Comparison of ENCODE assay signal across 9 cellular contexts in the genomic region with DNA sequence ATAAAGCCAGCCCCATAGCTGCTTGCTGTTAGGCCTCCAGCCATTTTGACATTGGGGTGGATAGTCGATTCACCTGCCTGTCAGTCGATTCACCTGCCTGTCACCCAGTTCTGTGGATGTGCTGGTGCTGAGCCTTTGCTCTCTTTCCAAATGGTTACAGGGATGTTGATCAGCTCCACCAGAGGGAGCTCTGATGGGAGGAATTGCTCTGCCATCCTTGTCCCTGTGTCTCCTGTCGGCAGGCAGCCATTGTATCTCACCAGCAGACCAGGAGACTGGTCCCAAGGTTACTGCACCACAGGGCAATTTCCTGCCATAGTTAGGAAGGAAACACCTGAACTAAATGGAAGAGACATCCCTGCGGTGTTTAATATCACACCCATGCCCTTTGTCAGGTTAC. TPM values are rescaled to one million over a fixed set of nuclear protein-coding genes. Genes with fewer than 3 reads are reported as not detected.
A peak's percentile ranks its signal among the peaks of the same experiment; 100 is the strongest.
DNase-seq lines count a peak whose midpoint lies in the region; ATAC-seq and TF ChIP-seq lines count a peak whose summit lies in the region.
"Had no signal": no experiment of that assay in that cellular context is flagged by ENCODE, and none has a peak within 500 bp of the region (broad histone marks: within the 10 kb centered on the region; RNA-seq: fewer than 3 reads in every experiment).

No MANE protein-coding gene starts in this region.

- DNase-seq in COR-L47 (lab: John Stamatoyannopoulos, UW), result peak; percentile 23
- DNase-seq in HCEC 1CT, result peak; percentile 34
- peak in 1 of 3 donors; percentile 71 for DNase-seq in Peyer's patch
- DNase-seq in fibroblast of lung (ENCODE audit: low read depth in 2 of 2), result peak in 1 of 2 donors; percentile 38
- no peak for DNase-seq in psoas muscle

- intact Hi-C loops in psoas muscle (cut with DNase I), result loop anchor here in 1 of 2 donors (5.0 kb wide), 1 partner anchor 34 kb away; a partner anchor contains a TSS

- no peak overlapping the region for H2AFZ ChIP-seq in fibroblast of lung (ENCODE audit: low read length)

- peak; percentile 18 to 61 (median 56) for TF ChIP-seq CTCF in Peyer's patch (IDR thresholded peaks at IDR 0.05)
- TF ChIP-seq CTCF in fibroblast of lung (conservative IDR thresholded peaks at IDR 0.05 in 1 of 2, IDR thresholded peaks at IDR 0.05 in 1 of 2; ENCODE audit: low read depth in 1 of 2, low read length in 2 of 2), result peak; percentile 59 to 66
- TF ChIP-seq CTCF in psoas muscle (IDR thresholded peaks at IDR 0.05), result peak; percentile 27

- no peaks in the 10 kb centered on the region for H3K27me3 ChIP-seq in Peyer's patch
- H3K27me3 ChIP-seq in fibroblast of lung (ENCODE audit: control insufficient read depth, insufficient read depth, low read length), result peaks cover 2% of the 10 kb centered on the region
- H3K27me3 ChIP-seq in psoas muscle (ENCODE audit: insufficient read depth in 3 of 3, low read length in 2 of 3), result peaks cover 0 to 7% (median 0%) of the 10 kb centered on the region in 3 donors

- TF ChIP-seq POLR2A in Peyer's patch (IDR thresholded peaks at IDR 0.05), result no peak

- H3K9me3 ChIP-seq in Peyer's patch (no peaks in the 10 kb centered on the region), fibroblast of lung (ENCODE audit: control insufficient read depth, insufficient read depth, low read depth, low read length) (no peaks in the 10 kb centered on the region), psoas muscle (no peaks in the 10 kb centered on the region)

- H3K4me1 ChIP-seq in Peyer's patch, result peaks cover 0 to 12% (median 3%) of the 10 kb centered on the region in 4 donors
- H3K4me1 ChIP-seq in fibroblast of lung (ENCODE audit: control insufficient read depth, extremely low read depth, insufficient read depth, low read length), result peaks cover 9% of the 10 kb centered on the region
- no peaks in the 10 kb centered on the region for H3K4me1 ChIP-seq in psoas muscle

- H3K4me3 ChIP-seq in Peyer's patch (no peak overlapping the region), fibroblast of lung (replicated peaks in 1 of 4; ENCODE audit: control extremely low read depth in 1 of 4, insufficient read depth in 1 of 4, low read depth in 3 of 4, low read length in 4 of 4) (no peak overlapping the region), psoas muscle (no peak overlapping the region)
- H3K4me3 ChIP-seq: SK-N-MC had no signal

- H3K27ac ChIP-seq in Peyer's patch (peak overlapping the region in 1 of 4 donors; percentile 83), fibroblast of lung (ENCODE audit: insufficient read depth, low read length) (no peak overlapping the region), psoas muscle (no peak overlapping the region)
- H3K27ac ChIP-seq: SK-N-MC had no signal

- H3K36me3 ChIP-seq in Peyer's patch (peaks cover 0 to 19% (median 2%) of the 10 kb centered on the region in 3 donors), fibroblast of lung (ENCODE audit: control insufficient read depth, insufficient read depth, low read length) (no peaks in the 10 kb centered on the region), psoas muscle (ENCODE audit: insufficient read depth in 1 of 2, low read depth in 1 of 2) (peaks cover 0 to 12% of the 10 kb centered on the region in 2 donors)

- WGBS in psoas muscle, 3 donors, result 56 to 65% (median 63%) methylated on average over 4 of the region's 4 CpGs

- H3K4me2 ChIP-seq in fibroblast of lung (ENCODE audit: extremely low read depth, insufficient read depth, low read length), result no peak overlapping the region

- H3K9ac ChIP-seq in fibroblast of lung (ENCODE audit: insufficient read depth, low read length), result no peak overlapping the region

- ATAC-seq in psoas muscle (no peak), GM21717 (IDR thresholded peaks at IDR 0.05; ENCODE audit: unreplicated experiment) (no peak), HG03565 (IDR thresholded peaks at IDR 0.05; ENCODE audit: unreplicated experiment) (no peak), HG03135 (IDR thresholded peaks at IDR 0.05; ENCODE audit: unreplicated experiment) (no peak)

- no peaks in the 10 kb centered on the region for H4K20me1 ChIP-seq in fibroblast of lung (ENCODE audit: control insufficient read depth, extremely low read depth, insufficient read depth, low read length)

- H3K79me2 ChIP-seq in fibroblast of lung (ENCODE audit: control insufficient read depth, insufficient read depth, low read length), result no peaks in the 10 kb centered on the region

RNA-seq across cellular contexts. Expression of a gene that starts 6.1 kb away (rescaled TPM):
- 10 to 100 TPM in 1 of 4 donors, 1 to 10 TPM in 3; 3.5 to 51.2 (median 6.0) TPM for total RNA-seq in Peyer's patch
- total RNA-seq in fibroblast of lung, result not detected in 2 replicates
- polyA plus RNA-seq in fibroblast of lung, result not detected in 2 replicates
- polyA plus RNA-seq in fibroblast of lung (2012), result not detected in 2 replicates
- polyA minus RNA-seq in fibroblast of lung (ENCODE audit: low replicate concordance), result not detected in 2 replicates
- 1 to 10 TPM; 3.8 to 6.1 (median 5.0) TPM for total RNA-seq in psoas muscle
- polyA plus RNA-seq in psoas muscle, result 1 to 10 TPM in 1 of 3 donors, under 1 TPM in 2; 0.82 to 1.8 (median 0.90) TPM

RNA-seq across cellular contexts. Expression of a gene that starts 34.7 kb away (rescaled TPM):
- total RNA-seq in Peyer's patch (10 to 100 TPM; 41.3 to 93.8 (median 60.9) TPM), fibroblast of lung (3.1 and 4.8 TPM in 2 replicates), psoas muscle (1 to 10 TPM; 1.2 to 2.7 (median 2.3) TPM)
- polyA plus RNA-seq in fibroblast of lung (1.2 and 2.1 TPM in 2 replicates), psoas muscle (under 1 TPM; 0.46 to 0.65 (median 0.60) TPM)
- 3.8 and 6.7 TPM in 2 replicates for polyA plus RNA-seq in fibroblast of lung (2012)
- 8.7 and 28.5 TPM in 2 replicates for polyA minus RNA-seq in fibroblast of lung (ENCODE audit: low replicate concordance)

Comparison
In these comparisons a context has a peak if more than half of its experiments do, and no peak if none do; other contexts are left out.
1. DNase-seq: peak in COR-L47 (single experiment) and HCEC 1CT (single experiment); none in psoas muscle (0 of 2).
2. Peak in every context shown above with its lines, with median percentiles within 50 percentile points of each other: CTCF ChIP-seq.